ENCODE assay signal across 10 cellular contexts in the genomic region with DNA sequence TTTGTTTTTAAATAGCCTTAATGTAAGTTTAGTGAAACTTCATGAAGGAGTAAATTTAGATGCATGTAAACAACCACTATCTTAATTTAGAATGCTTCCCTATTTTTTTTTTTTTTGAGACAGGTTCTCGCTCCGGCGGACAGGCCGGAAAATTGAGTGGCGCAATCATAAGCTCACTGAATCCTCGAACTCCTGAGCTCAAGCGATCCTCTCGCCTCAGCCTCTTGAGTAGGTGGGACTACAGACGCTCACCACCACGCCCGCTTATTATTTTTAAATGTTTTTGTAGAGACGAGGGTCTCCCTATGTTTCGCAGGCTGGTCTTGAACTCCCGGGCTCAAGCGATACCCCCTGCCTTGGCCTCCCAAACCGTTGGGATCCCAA. TPM values are rescaled to one million over a fixed set of nuclear protein-coding genes. Genes with fewer than 3 reads are reported as not detected.
DNase-seq lines count a peak whose midpoint lies in the region; ATAC-seq, FAIRE-seq and TF ChIP-seq lines count a peak whose summit lies in the region.
"Had no signal": no experiment of that assay in that cellular context is flagged by ENCODE, and none has a peak within 500 bp of the region (broad histone marks: within the 10 kb centered on the region; RNA-seq: fewer than 3 reads in every experiment).

No MANE protein-coding gene starts in this region.

- no peak overlapping the region for H3K9ac ChIP-seq in liver (ENCODE audit: low read depth in 1 of 2, low read length in 2 of 2)
- H3K9ac ChIP-seq in HepG2 (ENCODE audit: insufficient read depth, low read depth, low read length): no peak overlapping the region

- H3K4me1 ChIP-seq in liver (ENCODE audit: control insufficient read depth in 4 of 4, insufficient read depth in 4 of 4, low read length in 3 of 4) (peaks cover 8 to 36% (median 23%) of the 10 kb centered on the region in 4 donors), HepG2 (ENCODE audit: insufficient read depth, low read length) (peaks cover 32% of the 10 kb centered on the region), PC-9 (replicated peaks; ENCODE audit: insufficient read depth) (peaks cover 11% of the 10 kb centered on the region), lower lobe of right lung (peaks cover 11% of the 10 kb centered on the region)
- H3K4me1 ChIP-seq in effector memory CD4-positive, alpha-beta T cell (ENCODE audit: control insufficient read depth, insufficient read depth, low read length, poor library complexity, severe bottlenecking): peaks cover 9% of the 10 kb centered on the region

- POLR2A ChIA-PET in HepG2 (lab: Yijun Ruan, JAX) (interaction anchor here (2.3 kb wide), 1 partner anchor 28 kb away, joined by 8 read pairs; no protein-coding TSS in a partner anchor), PC-9 (lab: Charles Lee; ENCODE audit: unreplicated experiment) (no interaction called here)

- H3K79me2 ChIP-seq in HepG2 (ENCODE audit: insufficient read depth, low read length) (no peaks in the 10 kb centered on the region), PC-9 (ENCODE audit: low read depth) (peaks cover 15% of the 10 kb centered on the region)

- no peak for FAIRE-seq in HepG2 (lab: Jason Lieb, UNC)

- TF ChIP-seq RAD21 in liver (IDR thresholded peaks at IDR 0.05): no peak
- no peak for TF ChIP-seq RAD21 in HepG2 (CRISPR knock-in tag; IDR thresholded peaks at IDR 0.05)

- H2AFZ ChIP-seq in HepG2 (ENCODE audit: low read length) (no peak overlapping the region), PC-9 (no peak overlapping the region)

- CTCF ChIA-PET in HepG2 (lab: Yijun Ruan, JAX; ENCODE audit: low intra/inter-chr PET ratio, low total read pairs) (no interaction called here), PC-9 (lab: Charles Lee) (no interaction called here)

- DNase-seq in HepG2 (ENCODE audit: low spot score) (no peak), PC-9 (no peak), lower lobe of right lung (no peak)
- no peak for DNase-seq in effector memory CD4-positive, alpha-beta T cell
- DNase-seq in effector CD8-positive, alpha-beta T cell (lab: John Stamatoyannopoulos, UW): no peak
- DNase-seq: NCI-H2081 had no signal

- TF ChIP-seq EP300 in HepG2 (IDR thresholded peaks at IDR 0.05; ENCODE audit: low read depth in 2 of 2, low read length in 2 of 2) (no peak), HepG2 (CRISPR knock-in tag; IDR thresholded peaks at IDR 0.05; ENCODE audit: borderline replicate concordance) (no peak)

- H3K27ac ChIP-seq in liver (ENCODE audit: low read depth in 1 of 2, low read length in 2 of 2) (no peak overlapping the region), HepG2 (ENCODE audit: extremely low read length, insufficient read depth, low read length) (no peak overlapping the region), PC-9 (no peak overlapping the region), lower lobe of right lung (no peak overlapping the region)
- H3K27ac ChIP-seq in effector memory CD4-positive, alpha-beta T cell (ENCODE audit: insufficient read depth, low read length, poor library complexity, severe bottlenecking): no peak overlapping the region
- H3K27ac ChIP-seq: epithelial cell of prostate had no signal

- H3K36me3 ChIP-seq in liver (ENCODE audit: control insufficient read depth in 4 of 4, insufficient read depth in 3 of 4, low read depth in 1 of 4, low read length in 3 of 4) (peaks cover 0 to 4% (median 0%) of the 10 kb centered on the region in 4 donors), HepG2 (replicated peaks in 1 of 2; ENCODE audit: control insufficient read depth in 1 of 2, insufficient read depth in 2 of 2, low read length in 2 of 2) (no peaks in the 10 kb centered on the region), PC-9 (ENCODE audit: low read depth) (no peaks in the 10 kb centered on the region), lower lobe of right lung (no peaks in the 10 kb centered on the region)
- no peaks in the 10 kb centered on the region for H3K36me3 ChIP-seq in effector memory CD4-positive, alpha-beta T cell (ENCODE audit: control insufficient read depth, insufficient read depth, low read length)

- H3K9me2 ChIP-seq in PC-9 (ENCODE audit: insufficient read depth): no peaks in the 10 kb centered on the region

- BruUV-seq in HepG2 (replicated peaks; lab: Mats Ljungman, UMichigan): no TSS peak
- BruUV-seq in PC-9 (replicated peaks; lab: Mats Ljungman, UMichigan): no TSS peak

- no peaks in the 10 kb centered on the region for H4K20me1 ChIP-seq in HepG2 (ENCODE audit: insufficient read depth, low read length)
- H4K20me1 ChIP-seq in PC-9 (ENCODE audit: insufficient read depth): no peaks in the 10 kb centered on the region

- no peaks in the 10 kb centered on the region for H3K27me3 ChIP-seq in liver (ENCODE audit: control insufficient read depth in 4 of 4, insufficient read depth in 4 of 4, low read length in 3 of 4)
- H3K27me3 ChIP-seq in HepG2 (ENCODE audit: control insufficient read depth in 1 of 2, insufficient read depth in 2 of 2, low read length in 2 of 2): no peaks in the 10 kb centered on the region; a peak in 1 of 5 replicates
- no peaks in the 10 kb centered on the region for H3K27me3 ChIP-seq in PC-9 (ENCODE audit: insufficient read depth, low read depth)
- H3K27me3 ChIP-seq in effector memory CD4-positive, alpha-beta T cell (replicated peaks; ENCODE audit: control insufficient read depth, insufficient read depth, low read length, poor library complexity, severe bottlenecking): no peaks in the 10 kb centered on the region
- H3K27me3 ChIP-seq in lower lobe of right lung (ENCODE audit: low read depth): no peaks in the 10 kb centered on the region

- H3K4me3 ChIP-seq in liver (ENCODE audit: low read depth in 1 of 3, low read length in 3 of 3) (peak overlapping the region in 2 of 3 donors; percentile 85 to 93), HepG2 (replicated peaks in 1 of 3; ENCODE audit: insufficient read depth in 1 of 3, low read depth in 2 of 3, low read length in 3 of 3) (no peak overlapping the region), PC-9 (no peak overlapping the region), lower lobe of right lung (no peak overlapping the region)
- peak overlapping the region; percentile 97 for H3K4me3 ChIP-seq in effector memory CD4-positive, alpha-beta T cell (ENCODE audit: insufficient read depth, low read depth, low read length, poor library complexity, severe bottlenecking)

- TF ChIP-seq POLR2A in HepG2 (IDR thresholded peaks at IDR 0.05; ENCODE audit: insufficient read depth in 1 of 2, low read depth in 2 of 2, low read length in 2 of 2): no peak

- TF ChIP-seq CTCF in liver (IDR thresholded peaks at IDR 0.05; ENCODE audit: low read depth, low read length, missing input control): no peak
- TF ChIP-seq CTCF in HepG2 (CRISPR knock-in tag; IDR thresholded peaks at IDR 0.05): no peak
- TF ChIP-seq CTCF in PC-9 (conservative IDR thresholded peaks at IDR 0.05): no peak
- TF ChIP-seq CTCF in lower lobe of right lung (IDR thresholded peaks at IDR 0.05): no peak

- H3K4me2 ChIP-seq in HepG2 (ENCODE audit: low read depth, low read length): no peak overlapping the region
- peak overlapping the region; percentile 73 for H3K4me2 ChIP-seq in PC-9

- WGBS in liver: 91% methylated on average over 16 of the region's 16 CpGs
- WGBS in HepG2 (ENCODE audit: low lambda C conversion rate): 95% methylated on average over 16 of the region's 16 CpGs

- H3K9me3 ChIP-seq in liver (ENCODE audit: control insufficient read depth in 4 of 4, low read length in 3 of 4) (no peaks in the 10 kb centered on the region), HepG2 (ENCODE audit: low read length) (no peaks in the 10 kb centered on the region), PC-9 (ENCODE audit: insufficient read depth, low read depth) (no peaks in the 10 kb centered on the region), lower lobe of right lung (no peaks in the 10 kb centered on the region)
- H3K9me3 ChIP-seq in effector memory CD4-positive, alpha-beta T cell (ENCODE audit: control insufficient read depth, low read length): no peaks in the 10 kb centered on the region

- intact Hi-C loops in HepG2 (cut with micrococcal nuclease; ENCODE audit: unreplicated experiment): loop anchor here (5.0 kb wide), 1 partner anchor 45 kb away; no protein-coding TSS in a partner anchor
- intact Hi-C loops in PC-9 (cut with micrococcal nuclease; ENCODE audit: unreplicated experiment): loop anchor here (2.0 to 5.0 kb wide), 3 partner anchors 29 to 175 kb away; partner anchors contain the start of genes ERCC5 and TPP2
- intact Hi-C loops in lower lobe of right lung (cut with DNase I): no loop called here

- no peak for ATAC-seq in HepG2
- no peak for ATAC-seq in HG03025 (IDR thresholded peaks at IDR 0.05; ENCODE audit: low FRiP score, unreplicated experiment)
- ATAC-seq in HG02970 (IDR thresholded peaks at IDR 0.05; ENCODE audit: low FRiP score, unreplicated experiment): no peak
- no peak for ATAC-seq in lower lobe of right lung

- in situ Hi-C loops in HepG2 (cut with HindIII; ENCODE audit: extremely low pct_ligation_motif_present, low pct_unique_long_range_greater_than_20kb): no loop called here

- H3F3A ChIP-seq in PC-9 (ENCODE audit: insufficient read depth, low read depth): no peaks in the 10 kb centered on the region; the same call in 1 of the 2 replicates

RNA-seq across cellular contexts. Expression of gene TEX30, which starts 1.6 kb away (rescaled TPM):
- total RNA-seq in liver (10 to 100 TPM in 1 of 2 donors, 1 to 10 TPM in 1; 9.9 to 12.8 TPM), HepG2 (2016; rRNA removed; fragmentation: Illumina TruSeq; extraction: Trizol) (0.60 and 1.2 TPM in 2 replicates), PC-9 (2021) (9.3 and 13.1 TPM in 2 replicates), lower lobe of right lung (5.8 TPM)
- polyA plus RNA-seq in liver (10 to 100 TPM; 11.6 to 28.2 TPM), HepG2 (2011; rRNA removed) (0.77 and 1.2 TPM in 2 replicates)
- 0.79 and 1.0 TPM in 2 replicates for total RNA-seq in HepG2 (2016; cell fraction: cytosol; rRNA removed; fragmentation: Illumina TruSeq; extraction: Trizol; ENCODE audit: low read depth)
- total RNA-seq in HepG2 (2016; cell fraction: insoluble cytoplasmic fraction; rRNA removed; fragmentation: Illumina TruSeq; extraction: Trizol): 0.78 and 0.95 TPM in 2 replicates
- total RNA-seq in HepG2 (2016; cell fraction: membrane; rRNA removed; fragmentation: Illumina TruSeq; extraction: Trizol): 0.59 and 0.65 TPM in 2 replicates
- total RNA-seq in HepG2 (2016; cell fraction: nucleus; rRNA removed; fragmentation: Illumina TruSeq; extraction: Trizol): 0.62 and 0.88 TPM in 2 replicates
- polyA plus RNA-seq in HepG2 (2011; cell fraction: cytosol; rRNA removed): 0.36 and 0.62 TPM in 2 replicates
- 0.45 and 0.53 TPM in 2 replicates for polyA plus RNA-seq in HepG2 (2011; cell fraction: nucleus; rRNA removed)
- 0.52 and 1.1 TPM in 2 replicates for polyA plus RNA-seq in HepG2 (2012)
- polyA plus RNA-seq in HepG2 (2016; cell fraction: cytosol; fragmentation: Illumina TruSeq; extraction: Trizol; ENCODE audit: low read depth): 0.61 and 0.65 TPM in 2 replicates
- polyA plus RNA-seq in HepG2 (2016; cell fraction: insoluble cytoplasmic fraction; fragmentation: Illumina TruSeq; extraction: Trizol; ENCODE audit: low read depth): 0.69 and 0.93 TPM in 2 replicates
- polyA plus RNA-seq in HepG2 (2016; cell fraction: membrane; fragmentation: Illumina TruSeq; extraction: Trizol; ENCODE audit: low read depth): 0.56 and 1.1 TPM in 2 replicates
- 2.1 and 3.0 TPM in 2 replicates for polyA plus RNA-seq in HepG2 (2016; cell fraction: nucleus; fragmentation: Illumina TruSeq; extraction: Trizol; ENCODE audit: insufficient read depth, low read depth)
- polyA minus RNA-seq in HepG2 (2011; rRNA and poly(A)+ RNA removed; ENCODE audit: low replicate concordance): 0.14 and 3.6 TPM in 2 replicates
- polyA minus RNA-seq in HepG2 (2011; cell fraction: cytosol; rRNA and poly(A)+ RNA removed): not detected in 2 replicates
- polyA minus RNA-seq in HepG2 (2011; cell fraction: nucleus; rRNA and poly(A)+ RNA removed): 0.26 and 0.75 TPM in 2 replicates

RNA-seq across cellular contexts. Expression of gene POGLUT2, which starts 26.7 kb away (rescaled TPM):
- total RNA-seq in liver (1 to 10 TPM; 7.3 to 7.5 TPM), HepG2 (2016; rRNA removed; fragmentation: Illumina TruSeq; extraction: Trizol) (15.4 and 26.1 TPM in 2 replicates), PC-9 (2021) (2.8 and 3.2 TPM in 2 replicates), lower lobe of right lung (5.9 TPM)
- polyA plus RNA-seq in liver (1 to 10 TPM; 4.0 to 4.7 TPM), HepG2 (2011; rRNA removed) (14.7 and 18.0 TPM in 2 replicates)
- total RNA-seq in HepG2 (2016; cell fraction: cytosol; rRNA removed; fragmentation: Illumina TruSeq; extraction: Trizol; ENCODE audit: low read depth): 3.0 and 3.3 TPM in 2 replicates
- total RNA-seq in HepG2 (2016; cell fraction: insoluble cytoplasmic fraction; rRNA removed; fragmentation: Illumina TruSeq; extraction: Trizol): 16.7 and 25.6 TPM in 2 replicates
- 6.6 and 8.3 TPM in 2 replicates for total RNA-seq in HepG2 (2016; cell fraction: membrane; rRNA removed; fragmentation: Illumina TruSeq; extraction: Trizol)
- total RNA-seq in HepG2 (2016; cell fraction: nucleus; rRNA removed; fragmentation: Illumina TruSeq; extraction: Trizol): 23.7 and 29.5 TPM in 2 replicates
- polyA plus RNA-seq in HepG2 (2011; cell fraction: cytosol; rRNA removed): 12.5 and 15.5 TPM in 2 replicates
- polyA plus RNA-seq in HepG2 (2011; cell fraction: nucleus; rRNA removed): 6.6 and 7.4 TPM in 2 replicates
- 16.7 and 18.1 TPM in 2 replicates for polyA plus RNA-seq in HepG2 (2012)
- polyA plus RNA-seq in HepG2 (2016; cell fraction: cytosol; fragmentation: Illumina TruSeq; extraction: Trizol; ENCODE audit: low read depth): 3.6 and 3.9 TPM in 2 replicates
- 18.3 and 18.8 TPM in 2 replicates for polyA plus RNA-seq in HepG2 (2016; cell fraction: insoluble cytoplasmic fraction; fragmentation: Illumina TruSeq; extraction: Trizol; ENCODE audit: low read depth)
- 4.8 and 5.6 TPM in 2 replicates for polyA plus RNA-seq in HepG2 (2016; cell fraction: membrane; fragmentation: Illumina TruSeq; extraction: Trizol; ENCODE audit: low read depth)
- polyA plus RNA-seq in HepG2 (2016; cell fraction: nucleus; fragmentation: Illumina TruSeq; extraction: Trizol; ENCODE audit: insufficient read depth, low read depth): 34.9 and 35.5 TPM in 2 replicates
- 8.4 and 9.1 TPM in 2 replicates for polyA minus RNA-seq in HepG2 (2011; rRNA and poly(A)+ RNA removed; ENCODE audit: low replicate concordance)
- 10.4 and 10.7 TPM in 2 replicates for polyA minus RNA-seq in HepG2 (2011; cell fraction: cytosol; rRNA and poly(A)+ RNA removed)
- polyA minus RNA-seq in HepG2 (2011; cell fraction: nucleus; rRNA and poly(A)+ RNA removed): 11.2 and 16.7 TPM in 2 replicates

RNA-seq across cellular contexts. Expression of gene BIVM, which starts 26.9 kb away (rescaled TPM):
- total RNA-seq in liver (10 to 100 TPM; 13.6 to 17.8 TPM), HepG2 (2016; rRNA removed; fragmentation: Illumina TruSeq; extraction: Trizol) (13.9 and 15.8 TPM in 2 replicates), PC-9 (2021) (12.5 and 17.5 TPM in 2 replicates), lower lobe of right lung (13.4 TPM)
- polyA plus RNA-seq in liver (1 to 10 TPM; 7.4 to 9.0 TPM), HepG2 (2011; rRNA removed) (8.9 and 10.4 TPM in 2 replicates)
- 5.6 and 6.3 TPM in 2 replicates for total RNA-seq in HepG2 (2016; cell fraction: cytosol; rRNA removed; fragmentation: Illumina TruSeq; extraction: Trizol; ENCODE audit: low read depth)
- 15.3 and 16.6 TPM in 2 replicates for total RNA-seq in HepG2 (2016; cell fraction: insoluble cytoplasmic fraction; rRNA removed; fragmentation: Illumina TruSeq; extraction: Trizol)
- 14.6 and 15.0 TPM in 2 replicates for total RNA-seq in HepG2 (2016; cell fraction: membrane; rRNA removed; fragmentation: Illumina TruSeq; extraction: Trizol)
- 20.6 and 23.4 TPM in 2 replicates for total RNA-seq in HepG2 (2016; cell fraction: nucleus; rRNA removed; fragmentation: Illumina TruSeq; extraction: Trizol)
- polyA plus RNA-seq in HepG2 (2011; cell fraction: cytosol; rRNA removed): 3.3 and 5.3 TPM in 2 replicates
- 12.2 and 14.7 TPM in 2 replicates for polyA plus RNA-seq in HepG2 (2011; cell fraction: nucleus; rRNA removed)
- polyA plus RNA-seq in HepG2 (2012): 7.7 and 11.4 TPM in 2 replicates
- polyA plus RNA-seq in HepG2 (2016; cell fraction: cytosol; fragmentation: Illumina TruSeq; extraction: Trizol; ENCODE audit: low read depth): 2.3 and 2.5 TPM in 2 replicates
- polyA plus RNA-seq in HepG2 (2016; cell fraction: insoluble cytoplasmic fraction; fragmentation: Illumina TruSeq; extraction: Trizol; ENCODE audit: low read depth): 16.5 and 17.6 TPM in 2 replicates
- 8.4 and 9.0 TPM in 2 replicates for polyA plus RNA-seq in HepG2 (2016; cell fraction: membrane; fragmentation: Illumina TruSeq; extraction: Trizol; ENCODE audit: low read depth)
- 42.9 and 44.2 TPM in 2 replicates for polyA plus RNA-seq in HepG2 (2016; cell fraction: nucleus; fragmentation: Illumina TruSeq; extraction: Trizol; ENCODE audit: insufficient read depth, low read depth)
- polyA minus RNA-seq in HepG2 (2011; rRNA and poly(A)+ RNA removed; ENCODE audit: low replicate concordance): 2.6 and 3.1 TPM in 2 replicates
- polyA minus RNA-seq in HepG2 (2011; cell fraction: cytosol; rRNA and poly(A)+ RNA removed): 4.2 and 5.6 TPM in 2 replicates
- polyA minus RNA-seq in HepG2 (2011; cell fraction: nucleus; rRNA and poly(A)+ RNA removed): 28.7 and 30.5 TPM in 2 replicates

Comparison
In these comparisons a context has a peak if more than half of its experiments do, and no peak if none do; other contexts are left out.
1. H3K4me3 ChIP-seq: peak in liver (2 of 3) and effector memory CD4-positive, alpha-beta T cell (single experiment); none in HepG2 (0 of 3), PC-9 (single experiment) and lower lobe of right lung (single experiment).